1 cellular context compared by ENCODE assay signal in genomic region chr6:37520926-37521325, GRCh38.
TF ChIP-seq lines count a peak whose summit lies in the region.

No MANE protein-coding gene starts in this region.

TF ChIP-seq in GM12878, 131 proteins besides CTCF, POLR2A, EP300 and RAD21:
- TF ChIP-seq POU2F2 (IDR thresholded peaks at IDR 0.05; ENCODE audit: borderline replicate concordance, low read depth, low read length), result no peak
- no peak for TF ChIP-seq ETV6 (conservative IDR thresholded peaks at IDR 0.05 in 1 of 2, IDR thresholded peaks at IDR 0.05 in 1 of 2; ENCODE audit: borderline replicate concordance in 1 of 2, low read depth in 1 of 2)
- no peak for TF ChIP-seq CHD2 (IDR thresholded peaks at IDR 0.05; ENCODE audit: borderline replicate concordance, low read depth, low read length)
- TF ChIP-seq KLF5 (IDR thresholded peaks at IDR 0.05; ENCODE audit: partially characterized antibody), result no peak
- TF ChIP-seq SMC3 (IDR thresholded peaks at IDR 0.05; ENCODE audit: borderline replicate concordance, low read length), result no peak
